1 cellular context compared by ENCODE assay signal in genomic region chr19:30049844-30050667, GRCh38.
TF ChIP-seq lines count a peak whose summit lies in the region.

No MANE protein-coding gene starts in this region.

TF ChIP-seq in HEK293, 187 proteins besides CTCF, POLR2A, EP300 and RAD21 (continued from another document):
- TF ChIP-seq HIC1 (tag by site-specific recombination; IDR thresholded peaks at IDR 0.05) (no peak), MYNN (tag by site-specific recombination; IDR thresholded peaks at IDR 0.05; ENCODE audit: borderline replicate concordance) (no peak), ZNF518A (tag by site-specific recombination; conservative IDR thresholded peaks at IDR 0.05; ENCODE audit: low read depth) (no peak)
